In genomic region chr15:86162676-86163075, GRCh38 we compare ENCODE assay signal across 27 cellular contexts.
"Had no signal": no experiment of that assay in that cellular context is flagged by ENCODE, and none has a peak within 500 bp of the region (broad histone marks: within the 10 kb centered on the region; RNA-seq: fewer than 3 reads in every experiment).

No MANE protein-coding gene starts in this region.

- H3K27ac ChIP-seq: Peyer's patch, WERI-Rb-1 had no signal

- H3K36me3 ChIP-seq: Peyer's patch, WERI-Rb-1 had no signal

- H3K4me1 ChIP-seq: Peyer's patch had no signal

- DNase-seq: activated CD4-positive, alpha-beta memory T cell treated with anti-CD3 and anti-CD28 coated beads, Interleukin-2, amount 10 ng/mL, durations not matched to agents 7 days and 5 days; activated CD4-positive, alpha-beta T cell treated with anti-CD3 and anti-CD28 coated beads for 1 hour; activated CD4-positive, alpha-beta T cell treated with anti-CD3 and anti-CD28 coated beads for 48 hours; activated CD4-positive, CD25-positive, alpha-beta regulatory T cell; activated gamma-delta T cell treated with Interleukin-2 at 50 U/mL for 16 hours; activated naive CD4-positive, alpha-beta T cell treated with anti-CD3 and anti-CD28 coated beads for 36 hours; activated naive CD8-positive, alpha-beta T cell treated with anti-CD3 and anti-CD28 coated beads, Interleukin-2, amount 50 U/mL, for 24 hours; activated T-cell treated with anti-CD3 and anti-CD28 coated beads, Interleukin-2, amount 50 U/mL, for 1 hour; activated T-cell treated with anti-CD3 and anti-CD28 coated beads, Interleukin-2, amount 50 U/mL, for 72 hours; NCI-H1105; NCI-H1417 treated with DMSO at 0.1 percent for 48 hours; NCI-H1694; NCI-H1930; NCI-H2081 treated with DMSO at 0.1 percent for 48 hours; NCI-H510A; NCI-H526; NCI-H748 treated with DMSO at 0.1 percent for 48 hours; NK-92 treated with Interleukin-12 subunit alpha and Interleukin-12 subunit beta, amount 100 ng/mL, for 24 hours; PC-3; Peyer's patch; RPMI8226; SW 1271; T-helper 1 cell; T-helper 2 cell; T-helper 9 cell had no signal

- H3K9me3 ChIP-seq: Peyer's patch had no signal

- H3K27me3 ChIP-seq: Peyer's patch had no signal

- ATAC-seq: activated naive CD8-positive, alpha-beta T cell treated with anti-CD3 and anti-CD28 coated beads, Interleukin-2, amount 50 U/mL, for 24 hours; activated T-cell treated with anti-CD3 and anti-CD28 coated beads, Interleukin-2, amount 50 U/mL, for 72 hours; K562; PC-3 had no signal

- H3K4me3 ChIP-seq: K562, Peyer's patch had no signal
